19 cellular contexts compared by ENCODE assay signal in the genomic region with DNA sequence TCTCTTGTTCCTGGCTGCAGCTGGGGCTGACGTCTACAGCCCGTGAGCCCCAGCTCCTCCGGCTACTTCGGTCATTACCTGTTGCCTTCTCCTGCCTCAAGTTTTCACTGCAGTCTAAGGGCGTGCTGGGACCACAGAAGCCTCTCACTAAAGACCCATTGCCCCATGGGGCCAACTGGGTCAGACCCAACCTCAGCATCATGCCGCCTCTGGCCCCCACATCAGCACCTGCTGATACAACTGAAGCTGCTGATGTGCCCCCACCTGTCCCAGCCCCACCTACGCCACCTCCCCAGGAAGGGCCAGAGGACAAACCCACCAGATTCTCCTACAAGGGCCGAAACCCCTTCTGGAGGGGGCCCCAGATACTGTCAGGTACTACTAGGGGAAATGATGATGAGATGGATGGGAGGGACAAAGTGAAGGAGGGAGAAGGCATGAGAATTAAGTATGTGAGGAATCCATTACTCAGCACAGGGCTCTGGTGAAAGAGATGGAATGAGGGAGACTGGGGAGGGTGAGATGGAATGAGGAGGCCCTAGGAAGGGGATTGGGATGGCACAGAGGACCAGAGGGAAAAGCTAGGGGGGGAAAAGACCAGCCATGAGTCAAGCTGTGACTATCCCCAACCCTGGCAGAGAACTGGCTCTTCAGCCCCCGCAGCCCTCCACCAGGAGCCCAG. TPM values are rescaled to one million over a fixed set of nuclear protein-coding genes. Genes with fewer than 3 reads are reported as not detected.
"Had no signal": no experiment of that assay in that cellular context is flagged by ENCODE, and none has a peak within 500 bp of the region (broad histone marks: within the 10 kb centered on the region; RNA-seq: fewer than 3 reads in every experiment).

No MANE protein-coding gene starts in this region.

- H3K4me1 Mint-ChIP-seq: activated CD4-positive, alpha-beta T cell treated with anti-CD3 and anti-CD28 coated beads, Interleukin-2, amount 10 ng/mL, durations not matched to agents 7 days and 5 days; activated naive CD4-positive, alpha-beta T cell treated with anti-CD3 and anti-CD28 coated beads, Interleukin-2, amount 50 U/mL, for 24 hours had no signal

- DNase-seq: activated CD4-positive, alpha-beta T cell treated with anti-CD3 and anti-CD28 coated beads, Interleukin-2, amount 10 ng/mL, durations not matched to agents 7 days and 5 days; activated CD4-positive, CD25-positive, alpha-beta regulatory T cell; amygdala; dorsolateral prefrontal cortex; foreskin keratinocyte; left ventricle myocardium superior; mesenchymal stem cell; nephron progenitor cell; sigmoid colon; stimulated activated CD4-positive, alpha-beta T cell treated with anti-CD3 and anti-CD28 coated beads, Interleukin-12 subunit alpha, Interleukin-12 subunit beta, amount 100 ng/mL, for 4 hours; stimulated activated naive CD4-positive, alpha-beta T cell treated with Interleukin-2 at 50 U/mL for 16 hours; T-helper 17 cell; testis; upper lobe of right lung had no signal

- H3K27ac Mint-ChIP-seq: activated CD4-positive, alpha-beta T cell treated with anti-CD3 and anti-CD28 coated beads, Interleukin-2, amount 10 ng/mL, durations not matched to agents 7 days and 5 days; activated naive CD4-positive, alpha-beta T cell treated with anti-CD3 and anti-CD28 coated beads, Interleukin-2, amount 50 U/mL, for 24 hours; nephron progenitor cell had no signal

- H3K27me3 ChIP-seq: dorsolateral prefrontal cortex, foreskin keratinocyte, sigmoid colon, testis, upper lobe of right lung had no signal

- H3K4me3 Mint-ChIP-seq: activated CD4-positive, alpha-beta T cell treated with anti-CD3 and anti-CD28 coated beads, Interleukin-2, amount 10 ng/mL, durations not matched to agents 7 days and 5 days; activated naive CD4-positive, alpha-beta T cell treated with anti-CD3 and anti-CD28 coated beads, Interleukin-2, amount 50 U/mL, for 24 hours; nephron progenitor cell; T-helper 17 cell had no signal

- H3K9me3 ChIP-seq: sigmoid colon, testis, upper lobe of right lung had no signal

- H3K27ac ChIP-seq: dorsolateral prefrontal cortex, foreskin keratinocyte, sigmoid colon, testis, upper lobe of right lung had no signal

- H3K4me1 ChIP-seq: foreskin keratinocyte, testis, upper lobe of right lung had no signal

- H3K9me3 Mint-ChIP-seq: activated CD4-positive, alpha-beta T cell treated with anti-CD3 and anti-CD28 coated beads, Interleukin-2, amount 10 ng/mL, durations not matched to agents 7 days and 5 days; activated naive CD4-positive, alpha-beta T cell treated with anti-CD3 and anti-CD28 coated beads, Interleukin-2, amount 50 U/mL, for 24 hours; nephron progenitor cell had no signal

- ATAC-seq: foreskin keratinocyte, left ventricle myocardium superior, T-helper 17 cell, upper lobe of right lung had no signal

- H3K4me3 ChIP-seq: dorsolateral prefrontal cortex, sigmoid colon, testis, upper lobe of right lung had no signal

- H3K27me3 Mint-ChIP-seq: activated CD4-positive, alpha-beta T cell treated with anti-CD3 and anti-CD28 coated beads, Interleukin-2, amount 10 ng/mL, durations not matched to agents 7 days and 5 days; activated naive CD4-positive, alpha-beta T cell treated with anti-CD3 and anti-CD28 coated beads, Interleukin-2, amount 50 U/mL, for 24 hours; T-helper 17 cell had no signal

RNA-seq across cellular contexts. Expression of a gene that starts 5.1 kb away (rescaled TPM):
- total RNA-seq: activated CD4-positive, alpha-beta T cell treated with anti-CD3 and anti-CD28 coated beads, Interleukin-2, amount 10 ng/mL, durations not matched to agents 7 days and 5 days; chondrocyte; dorsolateral prefrontal cortex; foreskin keratinocyte; left ventricle myocardium superior; osteocyte; pulmonary artery endothelial cell; sigmoid colon; T-helper 17 cell; upper lobe of right lung had no signal
- polyA plus RNA-seq: esophagus, foreskin keratinocyte, sigmoid colon had no signal

RNA-seq across cellular contexts. Expression of a gene that starts 11.4 kb away (rescaled TPM):
- total RNA-seq: activated CD4-positive, alpha-beta T cell treated with anti-CD3 and anti-CD28 coated beads, Interleukin-2, amount 10 ng/mL, durations not matched to agents 7 days and 5 days; chondrocyte; dorsolateral prefrontal cortex; foreskin keratinocyte; left ventricle myocardium superior; osteocyte; pulmonary artery endothelial cell; sigmoid colon; T-helper 17 cell; testis; upper lobe of right lung had no signal
- polyA plus RNA-seq: esophagus, foreskin keratinocyte, sigmoid colon had no signal

RNA-seq across cellular contexts. Expression of a gene that starts 28.5 kb away (rescaled TPM):
- total RNA-seq: left ventricle myocardium superior, osteocyte, pulmonary artery endothelial cell, upper lobe of right lung had no signal

RNA-seq across cellular contexts. Expression of a gene that starts 40.3 kb away (rescaled TPM):
- total RNA-seq: activated CD4-positive, alpha-beta T cell treated with anti-CD3 and anti-CD28 coated beads, Interleukin-2, amount 10 ng/mL, durations not matched to agents 7 days and 5 days; chondrocyte; foreskin keratinocyte; left ventricle myocardium superior; osteocyte; pulmonary artery endothelial cell; sigmoid colon; T-helper 17 cell; upper lobe of right lung had no signal
- polyA plus RNA-seq: esophagus, foreskin keratinocyte, sigmoid colon had no signal
